Comparison of ENCODE assay signal across 21 cellular contexts in genomic region chr6:18045507-18045906, GRCh38. TPM values are rescaled to one million over a fixed set of nuclear protein-coding genes. Genes with fewer than 3 reads are reported as not detected.
DNase-seq lines count a peak whose midpoint lies in the region; ATAC-seq, FAIRE-seq and TF ChIP-seq lines count a peak whose summit lies in the region.
"Had no signal": no experiment of that assay in that cellular context is flagged by ENCODE, and none has a peak within 500 bp of the region (broad histone marks: within the 10 kb centered on the region; RNA-seq: fewer than 3 reads in every experiment).

No MANE protein-coding gene starts in this region.

- in situ Hi-C loops in IMR-90 (cut with MboI; ENCODE audit: low sequenced_read_pairs) (no loop called here), GM23248 (cut with MboI) (no loop called here)

- H3K9me2 ChIP-seq in GM23248 (ENCODE audit: insufficient read depth), result no peaks in the 10 kb centered on the region

- intact Hi-C loops in IMR-90 (cut with micrococcal nuclease) (no loop called here), pancreas (cut with DNase I) (no loop called here)

- H4K91ac ChIP-seq in IMR-90 (ENCODE audit: insufficient read depth, low read depth, low read length), result no peak overlapping the region

- H4K20me1 ChIP-seq in IMR-90 (ENCODE audit: insufficient read depth, low read length) (no peaks in the 10 kb centered on the region), GM23248 (ENCODE audit: insufficient read depth) (no peaks in the 10 kb centered on the region)

- H3K36me3 ChIP-seq in IMR-90 (ENCODE audit: control insufficient read depth, insufficient read depth, low read length), result no peaks in the 10 kb centered on the region
- no peaks in the 10 kb centered on the region for H3K36me3 ChIP-seq in SK-N-MC (ENCODE audit: insufficient read depth, low read length)
- H3K36me3 ChIP-seq in mesendoderm (ENCODE audit: control insufficient read depth, insufficient read depth, low read length), result no peaks in the 10 kb centered on the region
- no peaks in the 10 kb centered on the region for H3K36me3 ChIP-seq in GM23248 (ENCODE audit: low read depth)
- no peaks in the 10 kb centered on the region for H3K36me3 ChIP-seq in pancreas
- H3K36me3 ChIP-seq: BE2C, HAP-1 had no signal

- H3K4ac ChIP-seq in IMR-90 (ENCODE audit: low read depth, low read length) (no peak overlapping the region), mesendoderm (ENCODE audit: low read depth, low read length) (no peak overlapping the region)

- H3K27me3 ChIP-seq in IMR-90 (ENCODE audit: control insufficient read depth, insufficient read depth, low read length) (no peaks in the 10 kb centered on the region), mesendoderm (ENCODE audit: insufficient read depth, low read length, poor library complexity) (no peaks in the 10 kb centered on the region), GM23248 (replicated peaks; ENCODE audit: insufficient read depth) (no peaks in the 10 kb centered on the region), pancreas (no peaks in the 10 kb centered on the region)
- H3K27me3 ChIP-seq: BE2C had no signal

- H3K56ac ChIP-seq in IMR-90 (ENCODE audit: extremely low read depth, insufficient read depth, low read length), result no peak overlapping the region
- no peak overlapping the region for H3K56ac ChIP-seq in mesendoderm (ENCODE audit: low read length)

- FAIRE-seq in pancreas (lab: Jason Lieb, UNC), result no peak
- FAIRE-seq: A204.1, GM12878, HTR-8/SVneo had no signal

- H3F3A ChIP-seq in GM23248 (ENCODE audit: insufficient read depth), result 0 out of 2 replicates have a peak, but pooled peaks cover 5% of the 10 kb centered on the region

- TF ChIP-seq CTCF in IMR-90 (conservative IDR thresholded peaks at IDR 0.05; ENCODE audit: low read depth, low read length) (no peak), pancreas (IDR thresholded peaks at IDR 0.05) (no peak)

- H3K4me2 ChIP-seq in IMR-90 (ENCODE audit: low read depth, low read length) (no peak overlapping the region), mesendoderm (ENCODE audit: low read length) (no peak overlapping the region), GM23248 (ENCODE audit: unreplicated experiment) (no peak overlapping the region)

- dilution Hi-C loops in IMR-90 (cut with HindIII; ENCODE audit: low sequenced_read_pairs, unreplicated experiment), result no loop called here

- no peak overlapping the region for H3K9ac ChIP-seq in IMR-90 (ENCODE audit: low read depth, low read length)
- H3K9ac ChIP-seq in SK-N-MC (ENCODE audit: insufficient read length), result no peak overlapping the region
- H3K9ac ChIP-seq in mesendoderm (ENCODE audit: low read length), result no peak overlapping the region
- H3K9ac ChIP-seq in GM23248, result no peak overlapping the region

- H2BK120ac ChIP-seq in IMR-90 (ENCODE audit: low read depth, low read length) (no peak overlapping the region), mesendoderm (ENCODE audit: low read depth, low read length) (no peak overlapping the region)

- no peak overlapping the region for H2BK15ac ChIP-seq in IMR-90 (ENCODE audit: low read depth, low read length)
- peak overlapping the region; percentile 89 for H2BK15ac ChIP-seq in mesendoderm (replicated peaks; ENCODE audit: low read depth)

- H2BK20ac ChIP-seq in IMR-90 (ENCODE audit: low read depth, low read length), result no peak overlapping the region

- H3K27ac ChIP-seq in IMR-90 (ENCODE audit: insufficient read depth, low read length), result no peak overlapping the region
- peak overlapping the region; percentile 62; the same call in 1 of the 2 replicates for H3K27ac ChIP-seq in SK-N-MC
- no peak overlapping the region for H3K27ac ChIP-seq in mesendoderm (ENCODE audit: low read depth, low read length)
- no peak overlapping the region for H3K27ac ChIP-seq in GM23248
- no peak overlapping the region for H3K27ac ChIP-seq in pancreas

- BruUV-seq in IMR-90 (replicated peaks; lab: Mats Ljungman, UMichigan), result no TSS peak

- POLR2A ChIA-PET in IMR-90 (lab: Charles Lee; ENCODE audit: unreplicated experiment), result no interaction called here

- ATAC-seq in IMR-90 (ENCODE audit: low read depth), result no peak
- ATAC-seq in HG02970 (IDR thresholded peaks at IDR 0.05; ENCODE audit: low FRiP score, unreplicated experiment), result no peak
- no peak for ATAC-seq in pancreas
- ATAC-seq: GM12878 had no signal

- CTCF ChIA-PET in IMR-90 (lab: Yijun Ruan, JAX), result interaction anchor here (0.6 kb wide), 1 partner anchor 9 kb away, joined by 3 read pairs; no protein-coding TSS in a partner anchor

- no peak for TF ChIP-seq RAD21 in IMR-90 (IDR thresholded peaks at IDR 0.05; ENCODE audit: low read length)

- H4K8ac ChIP-seq in IMR-90 (ENCODE audit: low read depth in 2 of 2, low read length in 2 of 2), result no peak overlapping the region
- no peak overlapping the region for H4K8ac ChIP-seq in mesendoderm (ENCODE audit: low read depth, low read length)

- peaks cover 9% of the 10 kb centered on the region for H3K4me1 ChIP-seq in IMR-90 (ENCODE audit: control insufficient read depth, insufficient read depth, low read length)
- no peaks in the 10 kb centered on the region for H3K4me1 ChIP-seq in mesendoderm (ENCODE audit: control insufficient read depth, low read depth, low read length)
- peaks cover 9% of the 10 kb centered on the region for H3K4me1 ChIP-seq in GM23248 (ENCODE audit: insufficient read depth)
- H3K4me1 ChIP-seq in pancreas, result no peaks in the 10 kb centered on the region
- H3K4me1 ChIP-seq: BE2C, HAP-1 had no signal

- H2AFZ ChIP-seq in IMR-90 (replicated peaks; ENCODE audit: low read length, poor library complexity) (no peak overlapping the region), GM23248 (no peak overlapping the region)

- no peaks in the 10 kb centered on the region for H3K9me1 ChIP-seq in IMR-90 (ENCODE audit: insufficient read depth, low read length)

- no peaks in the 10 kb centered on the region for H3K9me3 ChIP-seq in IMR-90 (ENCODE audit: control insufficient read depth, insufficient read depth, low read length)
- no peaks in the 10 kb centered on the region for H3K9me3 ChIP-seq in SK-N-MC (ENCODE audit: low read depth, low read length)
- H3K9me3 ChIP-seq in GM23248 (ENCODE audit: low read depth), result no peaks in the 10 kb centered on the region
- H3K9me3 ChIP-seq in pancreas, result no peaks in the 10 kb centered on the region
- H3K9me3 ChIP-seq: BE2C, HAP-1 had no signal

- H2BK5ac ChIP-seq in IMR-90 (ENCODE audit: low read depth, low read length, poor library complexity, severe bottlenecking), result no peak overlapping the region
- H2BK5ac ChIP-seq in mesendoderm (ENCODE audit: low read length), result no peak overlapping the region

- H4K5ac ChIP-seq in IMR-90 (ENCODE audit: low read depth, low read length), result no peak overlapping the region
- H4K5ac ChIP-seq in mesendoderm (ENCODE audit: low read length), result no peak overlapping the region

- no peak overlapping the region for H3K18ac ChIP-seq in IMR-90 (ENCODE audit: low read depth, low read length)
- no peak overlapping the region for H3K18ac ChIP-seq in mesendoderm (ENCODE audit: low read length)

- H3K79me1 ChIP-seq in IMR-90 (ENCODE audit: low read depth in 1 of 2, low read length in 2 of 2), result no peaks in the 10 kb centered on the region
- no peaks in the 10 kb centered on the region for H3K79me1 ChIP-seq in mesendoderm (ENCODE audit: low read length)

- H3K79me2 ChIP-seq in mesendoderm (ENCODE audit: control insufficient read depth, insufficient read depth, low read length) (no peaks in the 10 kb centered on the region), GM23248 (ENCODE audit: insufficient read depth) (no peaks in the 10 kb centered on the region)

- no peak overlapping the region for H3K4me3 ChIP-seq in IMR-90 (ENCODE audit: insufficient read depth, low read depth, low read length)
- no peak overlapping the region for H3K4me3 ChIP-seq in SK-N-MC
- no peak overlapping the region for H3K4me3 ChIP-seq in mesendoderm (ENCODE audit: low read length)
- no peak overlapping the region for H3K4me3 ChIP-seq in GM23248
- no peak overlapping the region for H3K4me3 ChIP-seq in pancreas
- H3K4me3 ChIP-seq: GM12878, HAP-1 had no signal

- H2AK9ac ChIP-seq in IMR-90 (replicated peaks; ENCODE audit: low read depth, low read length, poor library complexity), result no peak overlapping the region

- 0 out of 2 replicates have a peak overlapping the region, but pooled peaks have one; percentile 40 for H2AK5ac ChIP-seq in IMR-90 (ENCODE audit: low read depth, low read length)
- H2AK5ac ChIP-seq in mesendoderm (ENCODE audit: low read length), result no peak overlapping the region

- no peak overlapping the region for H3K14ac ChIP-seq in IMR-90 (replicated peaks; ENCODE audit: low read depth, low read length)

- H3K23ac ChIP-seq in IMR-90 (ENCODE audit: low read depth, low read length) (peak overlapping the region; percentile 28; the same call in 1 of the 2 replicates), mesendoderm (ENCODE audit: low read length) (no peak overlapping the region)

- DNase-seq in IMR-90 (no peak), SK-N-MC (ENCODE audit: low read depth, low spot score) (no peak), mesendoderm (peak; percentile 25), ureter (ENCODE audit: low spot score) (peak; percentile 5), GM23248 (no peak), pancreas (no peak)
- DNase-seq: ACHN; BE2C; C1 segment of cervical spinal cord; CD4-positive, CD25-positive, alpha-beta regulatory T cell; CD8-positive, alpha-beta memory T cell; COR-L47; DMS 273 treated with DMSO at 0.1 percent for 48 hours; DMS53; DND-41; EL had no signal

- TF ChIP-seq POLR2A in IMR-90 (IDR thresholded peaks at IDR 0.05; ENCODE audit: low read depth, low read length), result no peak

TF ChIP-seq in IMR-90, 13 proteins besides CTCF, POLR2A, EP300 and RAD21 (continues in another document):
- no peak for TF ChIP-seq ELK1 (IDR thresholded peaks at IDR 0.05; ENCODE audit: borderline replicate concordance, low read depth, low read length)
- no peak for TF ChIP-seq FOS (IDR thresholded peaks at IDR 0.05; ENCODE audit: low read depth, low read length)

RNA-seq across cellular contexts. Expression of gene KIF13A, which starts 58.1 kb away (rescaled TPM):
- total RNA-seq in IMR-90 (2012; rRNA removed) (51.8 and 53.0 TPM in 2 replicates), ureter (57.7 TPM), pancreas (10 to 100 TPM; 11.8 to 18.1 (median 12.5) TPM)
- polyA plus RNA-seq in IMR-90 (2012; rRNA removed) (22.5 and 23.3 TPM in 2 replicates), GM23248 (2016; fragmentation: Nextera tagmentation; extraction: Ambion mirVana) (5.0 and 7.4 TPM in 2 replicates), pancreas (10 to 100 TPM in 1 of 2 donors, 1 to 10 TPM in 1; 7.3 to 16.2 TPM)
- polyA plus RNA-seq in IMR-90 (2012; cell fraction: cytosol; rRNA removed), result 8.8 and 10.9 TPM in 2 replicates
- 8.3 and 25.8 TPM in 2 replicates for polyA plus RNA-seq in IMR-90 (2012; cell fraction: nucleus; rRNA removed; ENCODE audit: low replicate concordance)
- 16.8 TPM for polyA plus RNA-seq in mesendoderm (2013, experiment 1 of 2)
- 16.8 TPM for polyA plus RNA-seq in mesendoderm (2013, experiment 2 of 2)
- total RNA-seq in GM23248 (2014; rRNA removed; shearing (Covaris generic)), result 46.0 and 47.3 TPM in 2 replicates
- polyA plus RNA-seq: CD4-positive, CD25-positive, alpha-beta regulatory T cell had no signal

Comparison
In these comparisons a context has a peak if more than half of its experiments do, and no peak if none do; other contexts are left out.
1. DNase-seq: peak in mesendoderm (single experiment) and ureter (single experiment); none in IMR-90 (single experiment), SK-N-MC (single experiment), GM23248 (single experiment) and pancreas (0 of 6).